ENCODE assay signal across 8 cellular contexts in the genomic region with DNA sequence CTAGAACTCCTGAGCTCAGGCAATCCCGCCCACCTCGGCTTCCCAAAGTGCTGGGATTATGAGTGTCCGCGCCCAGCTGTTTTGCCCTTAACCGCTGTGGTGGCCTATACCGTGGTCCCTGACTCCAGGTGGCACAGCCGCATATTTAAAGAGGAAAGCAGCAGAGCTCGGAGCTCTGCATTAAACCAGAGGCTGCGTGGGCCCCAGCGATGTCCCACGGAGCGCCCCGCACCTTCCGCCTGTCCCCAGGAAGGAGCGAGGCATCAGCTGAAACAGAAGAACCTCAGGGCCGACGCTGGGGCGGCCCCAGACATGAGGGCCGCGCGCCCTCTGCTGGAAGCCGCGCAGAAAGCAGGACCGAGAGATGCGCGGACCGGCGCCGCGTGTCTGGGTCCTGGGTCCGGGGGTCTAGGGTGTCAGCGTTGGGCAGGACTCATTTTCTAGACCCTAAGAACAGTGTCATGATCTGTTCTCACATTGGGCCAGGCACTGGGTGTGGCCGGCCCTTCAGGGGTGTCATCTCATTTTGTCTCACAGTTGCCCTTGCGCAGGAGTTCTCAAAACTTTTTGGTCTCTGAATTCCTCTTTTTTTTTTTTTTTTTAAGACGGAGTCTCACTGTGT. TPM values are rescaled to one million over a fixed set of nuclear protein-coding genes. Genes with fewer than 3 reads are reported as not detected.
A peak's percentile ranks its signal among the peaks of the same experiment; 100 is the strongest.
DNase-seq lines count a peak whose midpoint lies in the region; ATAC-seq and TF ChIP-seq lines count a peak whose summit lies in the region.

No MANE protein-coding gene starts in this region.

- DNase-seq in HCEC 1CT (peak; percentile 46), NCI-H82 (lab: John Stamatoyannopoulos, UW) (peak; percentile 85), mesenchymal stem cell (peak; percentile 67)
- DNase-seq in activated CD4-positive, alpha-beta memory T cell treated with anti-CD3 and anti-CD28 coated beads, Interleukin-2, amount 10 ng/mL, durations not matched to agents 7 days and 5 days = peak; percentile 75
- DNase-seq in effector CD4-positive, alpha-beta T cell = peak; percentile 44
- DNase-seq in stimulated activated CD8-positive, alpha-beta memory T cell treated with anti-CD3 and anti-CD28 coated beads, Interleukin-15, amount 100 ng/mL, for 48 hours (ENCODE audit: low read depth in 2 of 2) = peak; percentile 52 to 56

- no peak overlapping the region for H3K18ac ChIP-seq in mesenchymal stem cell (ENCODE audit: low read depth in 1 of 2, low read length in 2 of 2)

- no peaks in the 10 kb centered on the region for H3K36me3 Mint-ChIP-seq in activated CD4-positive, alpha-beta memory T cell treated with anti-CD3 and anti-CD28 coated beads, Interleukin-2, amount 10 ng/mL, durations not matched to agents 7 days and 5 days (ENCODE audit: low read depth)

- TF ChIP-seq CTCF in C4-2B (conservative IDR thresholded peaks at IDR 0.05) = peak; percentile 96

- H3K27me3 ChIP-seq in mesenchymal stem cell (ENCODE audit: control insufficient read depth in 1 of 2, insufficient read depth in 1 of 2, low read length in 2 of 2) = peaks cover 13 to 19% of the 10 kb centered on the region in 2 experiments

- peaks cover 5% of the 10 kb centered on the region for H3K4me1 ChIP-seq in mesenchymal stem cell (ENCODE audit: control insufficient read depth, insufficient read depth, low read depth, low read length)

- H3K27ac Mint-ChIP-seq in activated CD4-positive, alpha-beta memory T cell treated with anti-CD3 and anti-CD28 coated beads, Interleukin-2, amount 10 ng/mL, durations not matched to agents 7 days and 5 days = no peak overlapping the region

- no peak overlapping the region for H2BK15ac ChIP-seq in mesenchymal stem cell (ENCODE audit: low read depth, poor library complexity, severe bottlenecking)

- no peak overlapping the region for H4K91ac ChIP-seq in mesenchymal stem cell (ENCODE audit: low read length)

- no peak for ATAC-seq in GM19467 (IDR thresholded peaks at IDR 0.05; ENCODE audit: unreplicated experiment)

- WGBS in mesenchymal stem cell = 21% methylated on average over 33 of the region's 35 CpGs

- H3K14ac ChIP-seq in mesenchymal stem cell (ENCODE audit: low read length in 2 of 2) = no peak overlapping the region

- no peaks in the 10 kb centered on the region for H3K9me3 Mint-ChIP-seq in activated CD4-positive, alpha-beta memory T cell treated with anti-CD3 and anti-CD28 coated beads, Interleukin-2, amount 10 ng/mL, durations not matched to agents 7 days and 5 days

- H2AK5ac ChIP-seq in mesenchymal stem cell (ENCODE audit: low read length, severe bottlenecking) = no peak overlapping the region

- CTCF ChIA-PET in activated CD4-positive, alpha-beta memory T cell treated with anti-CD3 and anti-CD28 coated beads, Interleukin-2, amount 10 ng/mL, durations not matched to agents 7 days and 5 days (lab: Charles Lee) = interaction anchor here (0.6 to 3.5 kb wide), 43 partner anchors 10 to 956 kb away, joined by 3 to 44 read pairs (median 3); partner anchors contain the start of gene FUBP3

- peak overlapping the region in 1 of 2 experiments; percentile 36 for H3K4me3 ChIP-seq in mesenchymal stem cell (ENCODE audit: insufficient read depth in 1 of 2, low read depth in 1 of 2, low read length in 2 of 2)

- H3K23ac ChIP-seq in mesenchymal stem cell (ENCODE audit: low read length in 2 of 2) = no peak overlapping the region

- H3K36me3 ChIP-seq in mesenchymal stem cell (ENCODE audit: control insufficient read depth in 1 of 2, insufficient read depth in 2 of 2, low read depth in 1 of 2, low read length in 2 of 2) = no peaks in the 10 kb centered on the region

- no peak overlapping the region for H3K4ac ChIP-seq in mesenchymal stem cell (ENCODE audit: low read depth in 1 of 2, low read length in 2 of 2)

- H2BK5ac ChIP-seq in mesenchymal stem cell (ENCODE audit: low read depth, low read length, poor library complexity, severe bottlenecking) = no peak overlapping the region

- H3K27me3 Mint-ChIP-seq in activated CD4-positive, alpha-beta memory T cell treated with anti-CD3 and anti-CD28 coated beads, Interleukin-2, amount 10 ng/mL, durations not matched to agents 7 days and 5 days = no peaks in the 10 kb centered on the region

- peaks cover 5% of the 10 kb centered on the region for H3K4me1 Mint-ChIP-seq in activated CD4-positive, alpha-beta memory T cell treated with anti-CD3 and anti-CD28 coated beads, Interleukin-2, amount 10 ng/mL, durations not matched to agents 7 days and 5 days

- H3K4me2 ChIP-seq in mesenchymal stem cell (ENCODE audit: low read length, poor library complexity, severe bottlenecking) = peak overlapping the region; percentile 53

- no peaks in the 10 kb centered on the region for H3K79me1 ChIP-seq in mesenchymal stem cell (replicated peaks; ENCODE audit: low read length, poor library complexity, severe bottlenecking)

- POLR2A ChIA-PET in activated CD4-positive, alpha-beta memory T cell treated with anti-CD3 and anti-CD28 coated beads, Interleukin-2, amount 10 ng/mL, durations not matched to agents 7 days and 5 days (lab: Charles Lee) = no interaction called here

- H3K9me3 ChIP-seq in mesenchymal stem cell (ENCODE audit: control insufficient read depth, low read length) = no peaks in the 10 kb centered on the region

- H3K27ac ChIP-seq in C4-2B (no peak overlapping the region), mesenchymal stem cell (ENCODE audit: low read length, poor library complexity, severe bottlenecking) (no peak overlapping the region)

- H2AFZ ChIP-seq in mesenchymal stem cell (ENCODE audit: low read depth, low read length) = peak overlapping the region; percentile 67

- H2BK120ac ChIP-seq in mesenchymal stem cell (ENCODE audit: low read depth, low read length) = no peak overlapping the region

- no peak overlapping the region for H3K4me3 Mint-ChIP-seq in activated CD4-positive, alpha-beta memory T cell treated with anti-CD3 and anti-CD28 coated beads, Interleukin-2, amount 10 ng/mL, durations not matched to agents 7 days and 5 days

- no peak overlapping the region for H4K8ac ChIP-seq in mesenchymal stem cell (ENCODE audit: low read length)

- no peak overlapping the region for H3K9ac ChIP-seq in mesenchymal stem cell (ENCODE audit: low read length)

- H2BK12ac ChIP-seq in mesenchymal stem cell (ENCODE audit: low read length in 2 of 2) = peak overlapping the region in 1 of 2 experiments; percentile 3

RNA-seq across cellular contexts. Expression of gene LAMC3, which starts 37.7 kb away (rescaled TPM):
- total RNA-seq in activated CD4-positive, alpha-beta memory T cell treated with anti-CD3 and anti-CD28 coated beads, Interleukin-2, amount 10 ng/mL, durations not matched to agents 7 days and 5 days = not detected
- 0.48 TPM for polyA plus RNA-seq in mesenchymal stem cell (2013, experiment 1 of 2)
- polyA plus RNA-seq in mesenchymal stem cell (2013, experiment 2 of 2) = 0.71 TPM

RNA-seq across cellular contexts. Expression of gene AIF1L, which starts 49.6 kb away (rescaled TPM):
- under 1 TPM; 0.30 to 0.50 TPM for total RNA-seq in activated CD4-positive, alpha-beta memory T cell treated with anti-CD3 and anti-CD28 coated beads, Interleukin-2, amount 10 ng/mL, durations not matched to agents 7 days and 5 days
- polyA plus RNA-seq in mesenchymal stem cell (2013, experiment 1 of 2) = 0.06 TPM
- 0.04 TPM for polyA plus RNA-seq in mesenchymal stem cell (2013, experiment 2 of 2)
